Comparison of ENCODE assay signal across 14 cellular contexts in the genomic region with DNA sequence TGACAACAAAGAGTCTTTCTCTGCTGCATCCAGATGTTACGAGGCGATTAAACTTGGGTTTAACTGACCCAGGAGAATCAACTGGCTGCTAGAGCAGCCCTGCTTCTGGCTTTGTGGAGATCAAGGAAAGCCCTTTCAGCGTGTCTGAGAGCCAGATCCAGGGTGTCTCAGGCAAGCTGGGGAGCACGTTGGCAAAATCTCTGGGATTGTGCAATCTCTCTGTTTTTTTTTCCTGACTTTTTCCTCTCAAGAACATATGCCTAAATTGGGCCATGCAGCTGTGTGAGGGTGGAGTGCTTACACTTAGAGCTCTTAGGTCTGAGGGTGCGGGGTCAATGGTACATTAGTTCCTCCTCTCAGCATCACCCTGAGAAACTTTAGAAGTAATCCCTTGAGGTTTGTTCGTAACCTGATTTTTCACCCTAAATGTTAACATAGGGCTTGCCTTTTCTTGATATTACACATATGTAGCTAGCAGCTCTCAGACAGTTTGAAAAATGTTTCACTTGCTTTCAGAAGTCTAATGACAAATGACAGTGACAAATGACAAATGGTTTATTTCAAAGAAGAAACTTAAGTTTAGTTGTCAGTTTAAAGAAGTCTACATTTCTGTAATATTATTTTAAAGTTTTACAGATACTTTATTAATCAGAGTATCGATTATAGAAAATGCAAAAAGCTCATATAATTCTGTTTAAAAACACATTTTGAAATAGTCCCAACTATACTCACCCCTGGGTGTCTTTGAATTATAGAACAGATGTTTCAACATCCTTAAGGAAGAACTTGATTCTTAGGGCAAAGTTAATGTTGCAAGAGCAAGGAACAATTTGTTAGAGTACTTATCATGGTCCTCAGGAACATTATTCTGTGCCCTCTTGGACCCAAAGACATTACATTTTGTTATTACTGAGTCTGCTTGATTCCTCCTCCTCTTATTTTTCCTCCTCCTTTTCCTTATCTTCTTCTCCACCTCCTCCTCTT. TPM values are rescaled to one million over a fixed set of nuclear protein-coding genes. Genes with fewer than 3 reads are reported as not detected.
DNase-seq lines count a peak whose midpoint lies in the region; ATAC-seq and TF ChIP-seq lines count a peak whose summit lies in the region.
"Had no signal": no experiment of that assay in that cellular context is flagged by ENCODE, and none has a peak within 500 bp of the region (broad histone marks: within the 10 kb centered on the region; RNA-seq: fewer than 3 reads in every experiment).

No MANE protein-coding gene starts in this region.

- POLR2A ChIA-PET in MCF 10A (lab: Yijun Ruan, JAX), result interaction anchor here (0.8 kb wide), 1 partner anchor 1274 kb away, joined by 4 read pairs; no protein-coding TSS in a partner anchor

- BruUV-seq in MCF 10A (replicated peaks; lab: Mats Ljungman, UMichigan), result no TSS peak
- no TSS peak for BruUV-seq in mammary epithelial cell (replicated peaks; lab: Mats Ljungman, UMichigan)

- H3K9me3 Mint-ChIP-seq in MCF 10A (ENCODE audit: unreplicated experiment), result peaks cover 2% of the 10 kb centered on the region
- H3K9me3 Mint-ChIP-seq: activated naive CD4-positive, alpha-beta T cell treated with anti-CD3 and anti-CD28 coated beads, Interleukin-2, amount 10 ng/mL, durations not matched to agents 7 days and 5 days had no signal

- H3K4me3 Mint-ChIP-seq in MCF 10A (ENCODE audit: unreplicated experiment), result no peak overlapping the region
- H3K4me3 Mint-ChIP-seq: activated naive CD4-positive, alpha-beta T cell treated with anti-CD3 and anti-CD28 coated beads, Interleukin-2, amount 10 ng/mL, durations not matched to agents 7 days and 5 days had no signal

- no peaks in the 10 kb centered on the region for H3K79me2 ChIP-seq in mammary epithelial cell (ENCODE audit: insufficient read depth, low read length)

- no peaks in the 10 kb centered on the region for H3K36me3 Mint-ChIP-seq in MCF 10A (ENCODE audit: insufficient read depth, unreplicated experiment)
- H3K36me3 Mint-ChIP-seq: activated naive CD4-positive, alpha-beta T cell treated with anti-CD3 and anti-CD28 coated beads, Interleukin-2, amount 10 ng/mL, durations not matched to agents 7 days and 5 days had no signal

- no peaks in the 10 kb centered on the region for H3K27me3 ChIP-seq in mammary epithelial cell (ENCODE audit: insufficient read depth, low read length)
- no peaks in the 10 kb centered on the region for H3K27me3 ChIP-seq in body of pancreas
- H3K27me3 ChIP-seq: right lobe of liver had no signal

- H4K20me1 ChIP-seq in mammary epithelial cell (ENCODE audit: insufficient read depth, low read length), result no peaks in the 10 kb centered on the region

- no peak for TF ChIP-seq POLR2A in body of pancreas (IDR thresholded peaks at IDR 0.05)

- dilution Hi-C loops in mammary epithelial cell (cut with HindIII; ENCODE audit: low sequenced_read_pairs), result no loop called here

- H3K4me1 ChIP-seq in mammary epithelial cell (ENCODE audit: insufficient read depth, low read length) (no peaks in the 10 kb centered on the region), body of pancreas (no peaks in the 10 kb centered on the region)
- H3K4me1 ChIP-seq: A549, right lobe of liver had no signal

- peak; percentile 42 for ATAC-seq in body of pancreas
- ATAC-seq in HG02678 (IDR thresholded peaks at IDR 0.05; ENCODE audit: unreplicated experiment), result no peak
- ATAC-seq: left colon had no signal

- intact Hi-C loops in MCF 10A (cut with micrococcal nuclease) (no loop called here), mammary epithelial cell (cut with micrococcal nuclease) (no loop called here), body of pancreas (cut with DNase I) (no loop called here), posterior cingulate gyrus (cut with DNase I) (no loop called here)

- no peaks in the 10 kb centered on the region for H3K27me3 Mint-ChIP-seq in MCF 10A (ENCODE audit: insufficient read depth, unreplicated experiment)
- H3K27me3 Mint-ChIP-seq: activated naive CD4-positive, alpha-beta T cell treated with anti-CD3 and anti-CD28 coated beads, Interleukin-2, amount 10 ng/mL, durations not matched to agents 7 days and 5 days had no signal

- 67% methylated on average over 7 of the region's 7 CpGs for WGBS in mammary epithelial cell (ENCODE audit: low coverage, missing lambda C conversion rate)
- WGBS in body of pancreas, 2 donors, result 50 to 56% methylated on average over 7 of the region's 7 CpGs

- no peak overlapping the region for H3K4me3 ChIP-seq in mammary epithelial cell (replicated peaks in 1 of 3; ENCODE audit: insufficient read depth in 1 of 3, low read depth in 2 of 3, low read length in 3 of 3)
- H3K4me3 ChIP-seq in body of pancreas, result no peak overlapping the region
- H3K4me3 ChIP-seq: A549, right lobe of liver had no signal

- H3K36me3 ChIP-seq in mammary epithelial cell (ENCODE audit: insufficient read depth, low read length), result no peaks in the 10 kb centered on the region
- H3K36me3 ChIP-seq in body of pancreas (replicated peaks in 1 of 2; ENCODE audit: insufficient read depth in 1 of 2, low read depth in 2 of 2), result no peaks in the 10 kb centered on the region
- H3K36me3 ChIP-seq: right lobe of liver had no signal

- no peaks in the 10 kb centered on the region for H3K9me3 ChIP-seq in mammary epithelial cell (replicated peaks; ENCODE audit: insufficient read depth, low read length)
- no peaks in the 10 kb centered on the region for H3K9me3 ChIP-seq in body of pancreas
- H3K9me3 ChIP-seq: A549, right lobe of liver had no signal

- DNase-seq in MCF 10A (ENCODE audit: unreplicated experiment) (peak; percentile 56), mammary epithelial cell (no peak), body of pancreas (peak in 2 of 4 donors; percentile 8 to 10), iris pigment epithelial cell (ENCODE audit: low read depth) (peak; percentile 49), NOMO-1 treated with dmso at 0.1 percent for 144 hours (lab: John Stamatoyannopoulos, UW; ENCODE audit: unreplicated experiment) (no peak), posterior cingulate gyrus (no peak), NCI-H1436 treated with DMSO at 0.1 percent for 48 hours (lab: John Stamatoyannopoulos, UW) (no peak)
- DNase-seq: activated naive CD4-positive, alpha-beta T cell treated with anti-CD3 and anti-CD28 coated beads, Interleukin-2, amount 10 ng/mL, durations not matched to agents 7 days and 5 days; NCI-H1417; right lobe of liver; RPMI8226 had no signal

- TF ChIP-seq CTCF in MCF 10A (IDR thresholded peaks at IDR 0.05; ENCODE audit: unreplicated experiment), result no peak
- TF ChIP-seq CTCF in mammary epithelial cell (conservative IDR thresholded peaks at IDR 0.05 in 1 of 2, IDR thresholded peaks at IDR 0.05 in 1 of 2; ENCODE audit: extremely low read depth in 1 of 2, insufficient read depth in 1 of 2, low read depth in 1 of 2, low read length in 2 of 2), result no peak
- TF ChIP-seq CTCF in body of pancreas (IDR thresholded peaks at IDR 0.05), result no peak

- no peak overlapping the region for H3K9ac ChIP-seq in mammary epithelial cell (ENCODE audit: insufficient read depth, low read length)

- CTCF ChIA-PET in MCF 10A (lab: Yijun Ruan, JAX) (interaction anchor here (0.6 to 0.7 kb wide), 2 partner anchors 24 to 196 kb away, joined by 3 to 4 read pairs; no protein-coding TSS in a partner anchor), mammary epithelial cell (lab: Charles Lee; ENCODE audit: low non-redundant PET) (no interaction called here)

- H2AFZ ChIP-seq in mammary epithelial cell (ENCODE audit: low read depth, low read length), result no peak overlapping the region

- H3K27ac ChIP-seq in mammary epithelial cell (ENCODE audit: insufficient read depth, low read depth, low read length), result no peak overlapping the region
- H3K27ac ChIP-seq in body of pancreas, result no peak overlapping the region
- H3K27ac ChIP-seq: A549, right lobe of liver had no signal

- H3K4me2 ChIP-seq in mammary epithelial cell (ENCODE audit: insufficient read depth, low read depth, low read length), result no peak overlapping the region
- H3K4me2 ChIP-seq: A549 had no signal

- peak overlapping the region; percentile 29 for H3K27ac Mint-ChIP-seq in MCF 10A (ENCODE audit: low read depth, unreplicated experiment)
- H3K27ac Mint-ChIP-seq: activated naive CD4-positive, alpha-beta T cell treated with anti-CD3 and anti-CD28 coated beads, Interleukin-2, amount 10 ng/mL, durations not matched to agents 7 days and 5 days had no signal

- peaks cover 27% of the 10 kb centered on the region for H3K4me1 Mint-ChIP-seq in MCF 10A (ENCODE audit: insufficient read depth, unreplicated experiment)
- H3K4me1 Mint-ChIP-seq: activated naive CD4-positive, alpha-beta T cell treated with anti-CD3 and anti-CD28 coated beads, Interleukin-2, amount 10 ng/mL, durations not matched to agents 7 days and 5 days had no signal

- in situ Hi-C loops in mammary epithelial cell (cut with MboI; ENCODE audit: low sequenced_read_pairs in 2 of 2), result no loop called here

RNA-seq across cellular contexts. Expression of gene ZSWIM2, which starts 38.4 kb away (rescaled TPM):
- total RNA-seq in MCF 10A (2022) (not detected in 2 replicates), mammary epithelial cell (not detected), body of pancreas (not detected)
- polyA plus RNA-seq in mammary epithelial cell, result not detected
- polyA minus RNA-seq in mammary epithelial cell, result not detected
- total RNA-seq: left colon, right lobe of liver had no signal
- polyA plus RNA-seq: A549 had no signal

Comparison
In these comparisons a context has a peak if more than half of its experiments do, and no peak if none do; other contexts are left out.
1. DNase-seq: peak in MCF 10A (single experiment) and iris pigment epithelial cell (single experiment); none in mammary epithelial cell (single experiment), NOMO-1 treated with dmso at 0.1 percent for 144 hours (single experiment), posterior cingulate gyrus (0 of 10) and NCI-H1436 treated with DMSO at 0.1 percent for 48 hours (single experiment).